In the genomic region with DNA sequence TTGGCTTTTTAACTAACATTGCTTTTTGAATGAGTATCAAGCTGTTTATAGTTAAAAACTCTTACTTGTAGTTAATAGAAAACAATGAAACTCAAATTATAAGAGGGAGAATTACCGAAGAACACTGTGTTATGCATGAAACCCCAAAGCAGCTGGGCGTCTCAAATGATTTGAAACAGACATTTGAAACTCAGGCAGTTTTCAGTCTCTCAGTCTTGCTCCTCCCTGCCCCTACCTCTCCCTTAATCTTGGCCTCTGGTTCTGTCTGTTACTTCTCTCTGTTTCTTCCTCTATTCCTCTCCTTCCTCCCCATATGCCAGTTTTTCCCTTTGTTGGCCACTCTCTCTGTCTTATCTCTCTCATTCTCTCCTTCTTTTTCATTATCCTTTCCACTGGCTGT, we compare ENCODE assay signal across 25 cellular contexts.
"Had no signal": no experiment of that assay in that cellular context is flagged by ENCODE, and none has a peak within 500 bp of the region (broad histone marks: within the 10 kb centered on the region; RNA-seq: fewer than 3 reads in every experiment).

No MANE protein-coding gene starts in this region.

- H3K4me1 Mint-ChIP-seq: endodermal cell had no signal

- H3K27me3 ChIP-seq: colonic mucosa, esophagus muscularis mucosa, esophagus squamous epithelium, foreskin keratinocyte, gastrocnemius medialis, gastroesophageal sphincter, heart left ventricle, heart right ventricle had no signal

- H3K9me3 Mint-ChIP-seq: dendritic cell treated with granulocyte-macrophage colony-stimulating factor and Interleukin-4, amounts not matched to agents 40 ng/mL and 50 ng/mL, for 4 days had no signal

- H3K36me3 ChIP-seq: colonic mucosa, esophagus muscularis mucosa, esophagus squamous epithelium, gastrocnemius medialis, gastroesophageal sphincter, heart left ventricle, heart right ventricle had no signal

- H3K9me3 ChIP-seq: colonic mucosa, esophagus muscularis mucosa, esophagus squamous epithelium, gastrocnemius medialis, gastroesophageal sphincter, heart left ventricle, heart right ventricle had no signal

- H3K4me3 ChIP-seq: colonic mucosa, coronary artery, dorsolateral prefrontal cortex, esophagus muscularis mucosa, esophagus squamous epithelium, gastrocnemius medialis, gastroesophageal sphincter, heart left ventricle, heart right ventricle had no signal

- H3K27ac ChIP-seq: colonic mucosa, coronary artery, dorsolateral prefrontal cortex, epithelial cell of prostate, esophagus muscularis mucosa, esophagus squamous epithelium, foreskin keratinocyte, gastrocnemius medialis, gastroesophageal sphincter, heart left ventricle, heart right ventricle had no signal

- H3K27ac Mint-ChIP-seq: dendritic cell treated with granulocyte-macrophage colony-stimulating factor and Interleukin-4, amounts not matched to agents 40 ng/mL and 50 ng/mL, for 4 days; effector memory CD8-positive, alpha-beta T cell; endodermal cell had no signal

- ATAC-seq: effector memory CD8-positive, alpha-beta T cell; esophagus mucosa; foreskin keratinocyte; gastrocnemius medialis; gastroesophageal sphincter; heart left ventricle; heart right ventricle had no signal

- H3K27me3 Mint-ChIP-seq: dendritic cell treated with granulocyte-macrophage colony-stimulating factor and Interleukin-4, amounts not matched to agents 40 ng/mL and 50 ng/mL, for 4 days; effector memory CD8-positive, alpha-beta T cell had no signal

- H3K4me1 ChIP-seq: colonic mucosa, esophagus muscularis mucosa, esophagus squamous epithelium, foreskin keratinocyte, gastrocnemius medialis, gastroesophageal sphincter, heart left ventricle, heart right ventricle had no signal

- DNase-seq: colonic mucosa; cortex of kidney; dermis blood vessel endothelial cell; dorsolateral prefrontal cortex; effector CD4-positive, alpha-beta T cell; effector CD8-positive, alpha-beta T cell; effector memory CD4-positive, alpha-beta T cell; effector memory CD8-positive, alpha-beta T cell; endodermal cell; erythroblast; esophagus squamous epithelium; foreskin fibroblast; foreskin keratinocyte; foreskin melanocyte; gastrocnemius medialis; glutamatergic neuron; head of caudate nucleus; heart left ventricle; heart right ventricle had no signal

- H3K4me3 Mint-ChIP-seq: dendritic cell treated with granulocyte-macrophage colony-stimulating factor and Interleukin-4, amounts not matched to agents 40 ng/mL and 50 ng/mL, for 4 days; effector memory CD8-positive, alpha-beta T cell; endodermal cell had no signal
